ENCODE assay signal across 36 cellular contexts in genomic region chr10:24906372-24906771, GRCh38. TPM values are rescaled to one million over a fixed set of nuclear protein-coding genes. Genes with fewer than 3 reads are reported as not detected.
"Had no signal": no experiment of that assay in that cellular context is flagged by ENCODE, and none has a peak within 500 bp of the region (broad histone marks: within the 10 kb centered on the region; RNA-seq: fewer than 3 reads in every experiment).

No MANE protein-coding gene starts in this region.

- H3K9me3 ChIP-seq: MG63 had no signal

- H3K27me3 ChIP-seq: MG63 had no signal

- H3K36me3 ChIP-seq: MG63 had no signal

- H3K4me3 ChIP-seq: MG63 had no signal

- DNase-seq: Karpas-422, Kasumi-1, MG63, MM.1S, MV-4-11, NCI-H1048, NCI-H1092, NCI-H1092 treated with DMSO at 0.1 percent for 48 hours, NCI-H1105, NCI-H1105 treated with DMSO at 0.1 percent for 48 hours, NCI-H1417, NCI-H1417 treated with DMSO at 0.1 percent for 48 hours, NCI-H1436, NCI-H1436 treated with DMSO at 0.1 percent for 48 hours, NCI-H146, NCI-H1694, NCI-H1694 treated with DMSO at 0.1 percent for 48 hours, NCI-H187, NCI-H187 treated with DMSO at 0.1 percent for 48 hours, NCI-H1930, NCI-H2029, NCI-H2029 treated with DMSO at 0.1 percent for 48 hours, NCI-H2081, NCI-H2081 treated with DMSO at 0.1 percent for 48 hours, NCI-H2107, NCI-H2171, NCI-H2171 treated with DMSO at 0.1 percent for 48 hours, NCI-H2227 treated with DMSO at 0.1 percent for 48 hours, NCI-H226, NCI-H345, NCI-H446, NCI-H446 treated with DMSO at 0.1 percent for 48 hours, NCI-H510A, NCI-H510A treated with DMSO at 0.1 percent for 48 hours, NCI-H524 had no signal

RNA-seq across cellular contexts. Expression of gene PRTFDC1, which starts 46.0 kb away (rescaled TPM):
- total RNA-seq: MCF 10A had no signal
